20 cellular contexts compared by ENCODE assay signal in genomic region chr9:91074866-91075265, GRCh38.
"Had no signal": no experiment of that assay in that cellular context is flagged by ENCODE, and none has a peak within 500 bp of the region (broad histone marks: within the 10 kb centered on the region; RNA-seq: fewer than 3 reads in every experiment).

No MANE protein-coding gene starts in this region.

- H3K4me3 ChIP-seq: dorsolateral prefrontal cortex, SK-N-MC, upper lobe of right lung had no signal

- H3K36me3 ChIP-seq: upper lobe of right lung had no signal

- H3K4me1 Mint-ChIP-seq: nephron had no signal

- DNase-seq: activated CD4-positive, alpha-beta T cell treated with anti-CD3 and anti-CD28 coated beads, Interleukin-2, amount 10 ng/mL, durations not matched to agents 7 days and 5 days; activated CD4-positive, CD25-positive, alpha-beta regulatory T cell; activated CD8-positive, alpha-beta memory T cell treated with anti-CD3 and anti-CD28 coated beads, Interleukin-2, amount 50 U/mL, for 4 hours; activated CD8-positive, alpha-beta T cell treated with anti-CD3 and anti-CD28 coated beads, Interleukin-2, amount 10 ng/mL, durations not matched to agents 7 days and 5 days; activated effector memory CD4-positive, alpha-beta T cell treated with anti-CD3 and anti-CD28 coated beads, Interleukin-2, amount 50 U/mL, for 16 hours; activated naive CD4-positive, alpha-beta T cell treated with anti-CD3 and anti-CD28 coated beads, Interleukin-2, amount 50 U/mL, for 16 hours; aorta; dorsolateral prefrontal cortex; foreskin keratinocyte; hypothalamus; midbrain; nucleus accumbens; T-cell; upper lobe of right lung had no signal

- H3K4me1 ChIP-seq: foreskin keratinocyte had no signal

- H3K27me3 Mint-ChIP-seq: activated CD4-positive, alpha-beta T cell treated with anti-CD3 and anti-CD28 coated beads, Interleukin-2, amount 10 ng/mL, durations not matched to agents 7 days and 5 days; T-cell had no signal

- H3K4me3 Mint-ChIP-seq: activated CD4-positive, alpha-beta T cell treated with anti-CD3 and anti-CD28 coated beads, Interleukin-2, amount 10 ng/mL, durations not matched to agents 7 days and 5 days; activated CD8-positive, alpha-beta T cell treated with anti-CD3 and anti-CD28 coated beads, Interleukin-2, amount 10 ng/mL, durations not matched to agents 7 days and 5 days; endodermal cell; nephron; stimulated activated naive CD8-positive, alpha-beta T cell treated with anti-CD3 and anti-CD28 coated beads, Interleukin-15, amount 100 ng/mL, for 72 hours; T-cell had no signal

- H3K27me3 ChIP-seq: dorsolateral prefrontal cortex, upper lobe of right lung had no signal

- H3K9me3 ChIP-seq: upper lobe of right lung had no signal

- ATAC-seq: activated CD8-positive, alpha-beta T cell treated with anti-CD3 and anti-CD28 coated beads, Interleukin-2, amount 10 ng/mL, durations not matched to agents 7 days and 5 days; foreskin keratinocyte; left lobe of liver; stimulated activated naive CD8-positive, alpha-beta T cell treated with anti-CD3 and anti-CD28 coated beads, Interleukin-15, amount 100 ng/mL, for 72 hours; T-cell had no signal

- H3K36me3 Mint-ChIP-seq: T-cell had no signal

- H3K27ac ChIP-seq: foreskin keratinocyte, SK-N-MC, upper lobe of right lung had no signal

- H3K9me3 Mint-ChIP-seq: endodermal cell; nephron; stimulated activated naive CD8-positive, alpha-beta T cell treated with anti-CD3 and anti-CD28 coated beads, Interleukin-15, amount 100 ng/mL, for 72 hours; T-cell had no signal

- H3K27ac Mint-ChIP-seq: activated CD8-positive, alpha-beta T cell treated with anti-CD3 and anti-CD28 coated beads, Interleukin-2, amount 10 ng/mL, durations not matched to agents 7 days and 5 days; endodermal cell; nephron; progenitor cell of endocrine pancreas; T-cell had no signal
